20 cellular contexts compared by ENCODE assay signal in genomic region chr9:137802521-137803243, GRCh38.
"Had no signal": no experiment of that assay in that cellular context is flagged by ENCODE, and none has a peak within 500 bp of the region (broad histone marks: within the 10 kb centered on the region; RNA-seq: fewer than 3 reads in every experiment).

No MANE protein-coding gene starts in this region.

- H3K4me3 Mint-ChIP-seq: activated naive CD4-positive, alpha-beta T cell treated with anti-CD3 and anti-CD28 coated beads, Interleukin-2, amount 10 ng/mL, durations not matched to agents 7 days and 5 days; T-cell had no signal

- H3K27ac Mint-ChIP-seq: activated naive CD4-positive, alpha-beta T cell treated with anti-CD3 and anti-CD28 coated beads, Interleukin-2, amount 10 ng/mL, durations not matched to agents 7 days and 5 days had no signal

- H3K4me1 ChIP-seq: foreskin keratinocyte, lower lobe of right lung, psoas muscle, vagina had no signal

- H3K4me3 ChIP-seq: body of pancreas, lower lobe of right lung, ovary, psoas muscle, skin epidermis, vagina had no signal

- DNase-seq: activated CD4-positive, alpha-beta T cell treated with anti-CD3 and anti-CD28 coated beads for 1 hour; activated effector memory CD4-positive, alpha-beta T cell treated with anti-CD3 and anti-CD28 coated beads, Interleukin-2, amount 50 U/mL, for 16 hours; activated naive CD4-positive, alpha-beta T cell treated with anti-CD3 and anti-CD28 coated beads, Interleukin-2, amount 10 ng/mL, durations not matched to agents 7 days and 5 days; activated T-cell treated with anti-CD3 and anti-CD28 coated beads, Interleukin-2, amount 50 U/mL, for 48 hours; anterior cingulate cortex; body of pancreas; caudate nucleus; effector memory CD4-positive, alpha-beta T cell; foreskin keratinocyte; lower lobe of right lung; naive B cell; ovary; psoas muscle; stimulated activated CD4-positive, alpha-beta T cell treated with anti-CD3 and anti-CD28 coated beads, Interleukin-1b, Interleukin-23, amount 100 ng/mL, for 48 hours; T-cell; trophoblast cell had no signal

- H3K36me3 ChIP-seq: ovary had no signal

- H3K27ac ChIP-seq: body of pancreas, foreskin keratinocyte, lower lobe of right lung, neutrophil, ovary, psoas muscle, skin epidermis, vagina had no signal

- ATAC-seq: body of pancreas, foreskin keratinocyte, lower lobe of right lung, psoas muscle, right cardiac atrium, T-cell had no signal

- H3K9me3 ChIP-seq: body of pancreas, lower lobe of right lung, neutrophil, ovary, psoas muscle, vagina had no signal

- H3K9me3 Mint-ChIP-seq: activated naive CD4-positive, alpha-beta T cell treated with anti-CD3 and anti-CD28 coated beads, Interleukin-2, amount 10 ng/mL, durations not matched to agents 7 days and 5 days; naive B cell; T-cell had no signal

- H3K27me3 Mint-ChIP-seq: activated naive CD4-positive, alpha-beta T cell treated with anti-CD3 and anti-CD28 coated beads, Interleukin-2, amount 10 ng/mL, durations not matched to agents 7 days and 5 days; naive B cell; T-cell had no signal

- H3K27me3 ChIP-seq: body of pancreas, foreskin keratinocyte, neutrophil, ovary, vagina had no signal
